Comparison of ENCODE assay signal across 25 cellular contexts in genomic region chr2:28833740-28834139, GRCh38. TPM values are rescaled to one million over a fixed set of nuclear protein-coding genes. Genes with fewer than 3 reads are reported as not detected.
"Had no signal": no experiment of that assay in that cellular context is flagged by ENCODE, and none has a peak within 500 bp of the region (broad histone marks: within the 10 kb centered on the region; RNA-seq: fewer than 3 reads in every experiment).

No MANE protein-coding gene starts in this region.

- H3K9me3 ChIP-seq: esophagus muscularis mucosa, gastroesophageal sphincter, heart left ventricle, left lung, lower lobe of right lung, mucosa of descending colon had no signal

- H3K36me3 ChIP-seq: esophagus muscularis mucosa, gastroesophageal sphincter, heart left ventricle, left lung, lower lobe of right lung had no signal

- H3K4me3 ChIP-seq: coronary artery, dorsolateral prefrontal cortex, esophagus muscularis mucosa, gastroesophageal sphincter, heart left ventricle, hepatocyte, left lung, lower lobe of right lung, mucosa of descending colon had no signal

- DNase-seq: dermis blood vessel endothelial cell; dorsolateral prefrontal cortex; effector CD4-positive, alpha-beta T cell; effector memory CD4-positive, alpha-beta T cell; foreskin keratinocyte; heart left ventricle; hypothalamus; immature natural killer cell; islet precursor cell; left cardiac atrium; left lung; left ventricle myocardium superior; lower lobe of right lung; mesenchymal stem cell; mucosa of descending colon; naive B cell; naive thymus-derived CD8-positive, alpha-beta T cell had no signal

- H3K4me2 ChIP-seq: hepatocyte had no signal

- ATAC-seq: foreskin keratinocyte; gastroesophageal sphincter; heart left ventricle; left cardiac atrium; left lung; left ventricle myocardium superior; lower lobe of right lung; mucosa of descending colon; naive thymus-derived CD8-positive, alpha-beta T cell had no signal

- H3K79me2 ChIP-seq: hepatocyte had no signal

- H3K4me1 ChIP-seq: esophagus muscularis mucosa, foreskin keratinocyte, gastroesophageal sphincter, heart left ventricle, left lung, lower lobe of right lung had no signal

- H2AFZ ChIP-seq: hepatocyte had no signal

- H3K27me3 ChIP-seq: dorsolateral prefrontal cortex, esophagus muscularis mucosa, foreskin keratinocyte, gastroesophageal sphincter, heart left ventricle, hepatocyte, left lung had no signal

- H3K27ac ChIP-seq: coronary artery, dorsolateral prefrontal cortex, esophagus muscularis mucosa, foreskin keratinocyte, gastroesophageal sphincter, heart left ventricle, hepatocyte, left lung, lower lobe of right lung had no signal

- FAIRE-seq: endothelial cell of umbilical vein, frontal cortex had no signal

RNA-seq across cellular contexts. Expression of gene SPDYA, which starts 23.1 kb away (rescaled TPM):
- total RNA-seq: epithelial cell of proximal tubule, kidney epithelial cell had no signal
- polyA plus RNA-seq: immature natural killer cell; naive thymus-derived CD8-positive, alpha-beta T cell had no signal
